Comparison of ENCODE assay signal across 26 cellular contexts in the genomic region with DNA sequence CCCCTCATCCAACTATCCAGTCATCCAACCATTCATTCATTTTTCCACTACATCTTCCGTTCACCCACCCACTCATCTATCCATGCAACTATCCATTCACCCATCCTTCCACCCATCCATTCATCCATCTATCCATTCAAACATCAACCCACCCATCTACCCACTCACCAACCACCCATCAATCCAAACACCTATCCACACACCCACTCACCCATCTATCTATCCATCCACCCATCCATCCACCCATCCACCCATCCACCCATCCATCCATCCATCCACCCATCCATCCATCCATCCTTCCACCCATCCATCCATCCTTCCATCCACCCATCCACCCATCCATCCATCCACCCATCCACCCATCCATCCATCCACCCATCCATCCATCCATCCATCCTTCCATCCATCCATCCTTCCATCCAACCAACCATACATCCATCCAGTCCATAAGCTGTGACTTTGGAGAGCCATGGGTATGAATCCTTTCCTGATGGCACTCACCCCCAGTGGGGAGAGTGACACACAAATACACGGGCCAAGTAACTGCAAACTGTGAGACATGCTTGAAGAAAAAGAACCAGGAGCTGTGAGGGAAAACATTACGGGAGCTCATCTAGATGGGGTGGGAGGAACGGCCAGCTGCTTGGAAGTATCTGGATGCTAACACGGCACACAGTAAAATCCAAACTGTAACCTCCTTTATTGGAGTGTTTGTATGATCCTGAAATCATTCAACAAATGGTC.
"Had no signal": no experiment of that assay in that cellular context is flagged by ENCODE, and none has a peak within 500 bp of the region (broad histone marks: within the 10 kb centered on the region; RNA-seq: fewer than 3 reads in every experiment).

No MANE protein-coding gene starts in this region.

- H3K27ac Mint-ChIP-seq: mesothelial cell of epicardium; natural killer cell treated with Interleukin-12 subunit alpha and Interleukin-12 subunit beta and Interleukin-15 and Interleukin-18, amount 100 ng/mL, for 72 hours; stimulated activated memory B cell treated with anti-CD40 and anti-IgM and Interleukin-4, amounts not matched to agents 10 μg/mL and 1 μg/mL and 100 μg/mL, for 72 hours; type B pancreatic cell had no signal

- H3K4me3 Mint-ChIP-seq: effector memory CD8-positive, alpha-beta T cell; mesothelial cell of epicardium; natural killer cell treated with Interleukin-12 subunit alpha and Interleukin-12 subunit beta and Interleukin-15 and Interleukin-18, amount 100 ng/mL, for 72 hours; neural crest cell; stimulated activated memory B cell treated with anti-CD40 and anti-IgM and Interleukin-4, amounts not matched to agents 10 μg/mL and 1 μg/mL and 100 μg/mL, for 72 hours; type B pancreatic cell had no signal

- H3K36me3 Mint-ChIP-seq: mesothelial cell of epicardium; natural killer cell treated with Interleukin-12 subunit alpha and Interleukin-12 subunit beta and Interleukin-15 and Interleukin-18, amount 100 ng/mL, for 72 hours; stimulated activated memory B cell treated with anti-CD40 and anti-IgM and Interleukin-4, amounts not matched to agents 10 μg/mL and 1 μg/mL and 100 μg/mL, for 72 hours; type B pancreatic cell had no signal

- H3K4me1 Mint-ChIP-seq: mesothelial cell of epicardium had no signal

- H3K4me3 ChIP-seq: esophagus squamous epithelium, heart right ventricle, mucosa of descending colon, prostate gland, right atrium auricular region, skin epidermis, spleen, testis, tibial artery, uterus had no signal

- ATAC-seq: effector memory CD8-positive, alpha-beta T cell; mucosa of descending colon; natural killer cell treated with Interleukin-12 subunit alpha and Interleukin-12 subunit beta and Interleukin-15 and Interleukin-18, amount 100 ng/mL, for 72 hours; stimulated activated memory B cell treated with anti-CD40 and anti-IgM and Interleukin-4, amounts not matched to agents 10 μg/mL and 1 μg/mL and 100 μg/mL, for 72 hours; stimulated activated naive CD8-positive, alpha-beta T cell treated with anti-CD3 and anti-CD28 coated beads, Interleukin-15, Interleukin-2, amounts not matched to agents 100 U/mL and 50 U/mL, for 24 hours had no signal

- H3K27me3 ChIP-seq: heart right ventricle, right atrium auricular region, testis, uterus had no signal

- H3K9me3 ChIP-seq: esophagus squamous epithelium, heart right ventricle, mucosa of descending colon, neutrophil, prostate gland, right atrium auricular region, spleen, testis, tibial artery, uterus had no signal

- H3K27ac ChIP-seq: esophagus squamous epithelium, neutrophil, parathyroid adenoma, prostate gland, right atrium auricular region, spleen, testis, tibial artery, uterus had no signal

- DNase-seq: cortex of kidney; effector memory CD8-positive, alpha-beta T cell; erythroblast; esophagus squamous epithelium; foreskin melanocyte; kidney glomerular epithelial cell; mesenchymal stem cell; naive B cell; stimulated activated naive CD8-positive, alpha-beta T cell treated with anti-CD3 and anti-CD28 coated beads, Interleukin-15, Interleukin-2, amounts not matched to agents 100 U/mL and 50 U/mL, for 24 hours; substantia nigra; testis; uterus had no signal

- H3K4me1 ChIP-seq: parathyroid adenoma, prostate gland, testis, uterus had no signal

- H3K9me3 Mint-ChIP-seq: mesothelial cell of epicardium, type B pancreatic cell had no signal
